Comparison of ENCODE assay signal across 8 cellular contexts in the genomic region with DNA sequence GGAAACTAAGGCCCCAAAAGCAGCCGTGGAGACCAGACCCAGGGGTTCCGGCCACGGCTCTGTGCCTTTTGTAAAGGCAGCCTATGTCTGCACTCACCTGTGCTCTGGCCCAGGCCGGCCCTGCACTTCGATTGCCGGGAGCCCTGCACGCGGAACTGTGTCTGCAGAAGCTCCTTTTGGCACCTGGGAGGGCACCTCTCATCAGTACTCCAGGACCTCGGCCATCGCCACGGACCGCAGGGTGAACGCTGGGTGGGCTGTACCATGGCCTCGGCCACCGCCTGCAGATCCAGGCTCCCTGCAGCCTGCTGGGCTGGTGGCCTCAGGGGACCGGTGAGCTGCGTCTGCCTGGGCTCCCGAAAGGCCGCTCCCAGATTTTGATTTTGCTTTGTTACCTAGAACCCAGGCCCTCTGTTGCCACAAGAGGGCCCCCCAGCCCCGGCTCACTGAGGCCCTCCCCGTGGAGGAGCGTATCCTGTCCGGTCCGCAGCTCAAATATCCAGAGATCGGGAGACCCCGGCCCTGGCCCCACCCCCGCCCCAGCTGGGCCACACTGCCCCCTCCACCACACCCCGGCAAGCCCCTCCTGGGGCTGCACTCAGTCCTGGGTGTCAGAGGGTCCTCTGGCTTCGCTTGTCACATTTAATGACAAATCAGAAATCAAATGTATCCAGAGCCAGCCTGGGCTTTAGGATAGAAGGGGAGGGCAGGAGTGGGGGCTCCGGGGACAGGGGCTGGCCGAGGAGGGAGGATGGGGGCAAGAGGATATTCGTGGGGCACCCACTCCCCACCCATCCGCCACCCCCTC.
A peak's percentile ranks its signal among the peaks of the same experiment; 100 is the strongest.
DNase-seq lines count a peak whose midpoint lies in the region; ATAC-seq, FAIRE-seq and TF ChIP-seq lines count a peak whose summit lies in the region.

No MANE protein-coding gene starts in this region.

- H3K4me1 ChIP-seq in endothelial cell of umbilical vein (ENCODE audit: control insufficient read depth, extremely low read depth, insufficient read depth, low read length) = no peaks in the 10 kb centered on the region
- peaks cover 3 to 4% of the 10 kb centered on the region in 2 donors for H3K4me1 ChIP-seq in mucosa of rectum (ENCODE audit: control insufficient read depth in 2 of 2, insufficient read depth in 2 of 2, low read length in 2 of 2)

- H3K9ac ChIP-seq in endothelial cell of umbilical vein (replicated peaks; ENCODE audit: extremely low read depth, insufficient read depth, low read length) = no peak overlapping the region
- peak overlapping the region; percentile 32 to 69 for H3K9ac ChIP-seq in mucosa of rectum (ENCODE audit: low read depth in 1 of 2, low read length in 2 of 2)

- dilution Hi-C loops in endothelial cell of umbilical vein (cut with MboI; ENCODE audit: extremely low pct_ligation_motif_present, low sequenced_read_pairs) = no loop called here

- POLR2A ChIA-PET in endothelial cell of umbilical vein (lab: Charles Lee) = no interaction called here

- H3K27me3 ChIP-seq in endothelial cell of umbilical vein (ENCODE audit: control insufficient read depth in 2 of 2, insufficient read depth in 2 of 2, low read length in 2 of 2) (no peaks in the 10 kb centered on the region), mucosa of rectum (ENCODE audit: control insufficient read depth in 2 of 2, insufficient read depth in 2 of 2, low read length in 2 of 2) (no peaks in the 10 kb centered on the region)

- no peaks in the 10 kb centered on the region for H3K9me1 ChIP-seq in endothelial cell of umbilical vein (replicated peaks; ENCODE audit: control insufficient read depth, extremely low read depth, insufficient read depth, low read length)

- no peak for TF ChIP-seq POLR2A in endothelial cell of umbilical vein (IDR thresholded peaks at IDR 0.05; ENCODE audit: low read depth, low read length)

- peak; percentile 21 for FAIRE-seq in endothelial cell of umbilical vein (lab: Jason Lieb, UNC)

- H3K27ac ChIP-seq in endothelial cell of umbilical vein (ENCODE audit: insufficient read depth, low read depth, low read length) (no peak overlapping the region), mucosa of rectum (ENCODE audit: low read depth in 2 of 2, low read length in 2 of 2) (no peak overlapping the region)

- no peaks in the 10 kb centered on the region for H3K36me3 ChIP-seq in endothelial cell of umbilical vein (ENCODE audit: control insufficient read depth in 2 of 2, extremely low read depth in 1 of 2, insufficient read depth in 2 of 2, low read length in 2 of 2)
- no peaks in the 10 kb centered on the region for H3K36me3 ChIP-seq in mucosa of rectum (ENCODE audit: control insufficient read depth in 2 of 2, insufficient read depth in 2 of 2, low read length in 2 of 2)

- H3K4me2 ChIP-seq in endothelial cell of umbilical vein (ENCODE audit: insufficient read depth, low read length) = peak overlapping the region; percentile 33

- no peak overlapping the region for H3K4me3 ChIP-seq in AG09309 (ENCODE audit: control insufficient read depth, low read depth, low read length)
- no peak overlapping the region for H3K4me3 ChIP-seq in endothelial cell of umbilical vein (replicated peaks in 1 of 3; ENCODE audit: insufficient read depth in 1 of 3, low read depth in 1 of 3, low read length in 3 of 3)
- peak overlapping the region; percentile 28 to 52 for H3K4me3 ChIP-seq in mucosa of rectum (ENCODE audit: low read length in 2 of 2)

- no peaks in the 10 kb centered on the region for H4K20me1 ChIP-seq in endothelial cell of umbilical vein (replicated peaks; ENCODE audit: control insufficient read depth, extremely low read depth, insufficient read depth, low read length)

- TF ChIP-seq CTCF in AG09309 (IDR thresholded peaks at IDR 0.05; ENCODE audit: control insufficient read depth, insufficient read depth, low read depth, low read length, missing control alignments) = peak; percentile 75
- peak; percentile 57 to 87 for TF ChIP-seq CTCF in endothelial cell of umbilical vein (IDR thresholded peaks at IDR 0.05; ENCODE audit: extremely low read depth in 1 of 2, insufficient read depth in 1 of 2, low read depth in 1 of 2, low read length in 2 of 2)

- peak overlapping the region; percentile 65 for H2AFZ ChIP-seq in endothelial cell of umbilical vein (ENCODE audit: low read depth, low read length)

- CTCF ChIA-PET in endothelial cell of umbilical vein (lab: Charles Lee) = interaction anchor here (0.7 to 3.1 kb wide), 27 partner anchors 10 to 448 kb away, joined by 3 to 85 read pairs (median 3); partner anchors contain the start of genes NDUFV3 and PDE9A

- no peaks in the 10 kb centered on the region for H3K79me2 ChIP-seq in endothelial cell of umbilical vein (ENCODE audit: control insufficient read depth, insufficient read depth, low read length)

- intact Hi-C loops in endothelial cell of umbilical vein (cut with micrococcal nuclease) = loop anchor here (5.0 kb wide), 1 partner anchor 224 kb away; no protein-coding TSS in a partner anchor

- no peaks in the 10 kb centered on the region for H3K9me3 ChIP-seq in endothelial cell of umbilical vein (replicated peaks; ENCODE audit: control insufficient read depth, insufficient read depth, low read length)
- H3K9me3 ChIP-seq in mucosa of rectum (ENCODE audit: control insufficient read depth in 2 of 2, low read length in 2 of 2) = no peaks in the 10 kb centered on the region

- no TSS peak for BruUV-seq in endothelial cell of umbilical vein (replicated peaks; lab: Mats Ljungman, UMichigan)

- no peak for DNase-seq in AG09309 (ENCODE audit: low read depth)
- DNase-seq in H4 (ENCODE audit: low spot score) = peak; percentile 48
- DNase-seq in NCI-H774 (lab: John Stamatoyannopoulos, UW) = peak; percentile 47
- DNase-seq in activated CD8-positive, alpha-beta memory T cell treated with anti-CD3 and anti-CD28 coated beads for 24 hours = peak; percentile 86
- peak; percentile 43 for DNase-seq in endothelial cell of umbilical vein (ENCODE audit: low read depth, low spot score)
- peak; percentile 33 to 37 for DNase-seq in stimulated activated CD8-positive, alpha-beta memory T cell treated with anti-CD3 and anti-CD28 coated beads, Interleukin-4, amount 100 ng/mL, for 4 hours (ENCODE audit: low read depth in 2 of 2, low spot score in 1 of 2)

- no peak for ATAC-seq in HG03159 (IDR thresholded peaks at IDR 0.05; ENCODE audit: unreplicated experiment)

TF ChIP-seq in endothelial cell of umbilical vein, 7 proteins besides CTCF, POLR2A, EP300 and RAD21:
- TF ChIP-seq GATA2 (IDR thresholded peaks at IDR 0.05; ENCODE audit: insufficient read depth, insufficient read length, low read depth, low read length) = no peak
- no peak for TF ChIP-seq FOS (IDR thresholded peaks at IDR 0.05; ENCODE audit: borderline replicate concordance, insufficient read depth, low read length)
- TF ChIP-seq JUN (IDR thresholded peaks at IDR 0.05; ENCODE audit: borderline replicate concordance, insufficient read depth, insufficient read length, low read depth) = no peak
- TF ChIP-seq POLR2AphosphoS5 (IDR thresholded peaks at IDR 0.05; ENCODE audit: insufficient read depth, low read depth, low read length) = no peak
- no peak for TF ChIP-seq MYC (IDR thresholded peaks at IDR 0.05; ENCODE audit: low read depth, low read length)
- no peak for TF ChIP-seq EZH2 (IDR thresholded peaks at IDR 0.05; ENCODE audit: borderline replicate concordance, low read depth, low read length, severe bottlenecking)
- TF ChIP-seq, protein P1, sequence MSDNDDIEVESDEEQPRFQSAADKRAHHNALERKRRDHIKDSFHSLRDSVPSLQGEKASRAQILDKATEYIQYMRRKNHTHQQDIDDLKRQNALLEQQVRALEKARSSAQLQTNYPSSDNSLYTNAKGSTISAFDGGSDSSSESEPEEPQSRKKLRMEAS (IDR thresholded peaks at IDR 0.05; ENCODE audit: insufficient read depth, insufficient read length) = no peak

Comparison
In these comparisons a context has a peak if more than half of its experiments do, and no peak if none do; other contexts are left out.
1. H3K4me3 ChIP-seq: peak in mucosa of rectum (2 of 2); none in AG09309 (single experiment) and endothelial cell of umbilical vein (0 of 3).